19 cellular contexts compared by ENCODE assay signal in the genomic region with DNA sequence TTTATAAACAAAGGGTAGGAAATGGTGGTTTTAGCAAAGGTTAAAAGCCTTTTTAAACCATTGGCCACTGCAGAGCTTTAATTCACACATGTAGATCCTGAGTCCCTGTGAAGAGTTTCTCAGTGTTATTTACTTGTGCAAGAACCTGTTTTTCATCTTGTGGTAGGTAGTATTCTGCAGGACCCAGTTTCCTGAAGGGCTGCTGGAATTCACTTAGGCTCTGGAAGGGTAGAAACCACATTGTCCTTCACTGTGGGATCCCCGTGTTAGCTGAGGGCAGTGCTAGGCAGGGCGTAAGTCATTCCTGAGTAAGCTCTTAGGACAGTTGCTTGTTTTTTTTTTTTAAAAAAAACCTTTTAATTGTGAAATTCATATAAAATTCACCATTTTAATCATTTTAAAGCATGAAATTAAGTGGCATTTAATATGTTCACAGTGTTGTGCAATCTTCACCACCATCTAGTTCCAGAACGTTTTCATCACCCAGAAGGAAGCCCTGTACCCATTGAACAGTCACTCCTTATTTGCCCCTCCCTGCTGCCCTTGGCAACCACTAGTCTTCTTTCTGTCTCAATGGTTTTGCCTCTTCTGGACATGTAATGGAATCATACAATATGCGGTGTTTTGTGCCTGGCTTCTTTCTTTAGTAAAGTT.
DNase-seq lines count a peak whose midpoint lies in the region; ATAC-seq and TF ChIP-seq lines count a peak whose summit lies in the region.
"Had no signal": no experiment of that assay in that cellular context is flagged by ENCODE, and none has a peak within 500 bp of the region (broad histone marks: within the 10 kb centered on the region; RNA-seq: fewer than 3 reads in every experiment).

No MANE protein-coding gene starts in this region.

- no peak overlapping the region for H2AFZ ChIP-seq in H9 (ENCODE audit: low read length)

- no peaks in the 10 kb centered on the region for H3K79me1 ChIP-seq in H9 (ENCODE audit: insufficient read depth, low read depth, low read length, poor library complexity, severe bottlenecking)

- no peak overlapping the region for H4K91ac ChIP-seq in H9 (ENCODE audit: insufficient read length, low read depth, low read length)

- intact Hi-C loops in prostate gland (cut with DNase I) = no loop called here

- no peaks in the 10 kb centered on the region for H3K27me3 ChIP-seq in H9 (ENCODE audit: insufficient read depth, low read length)
- H3K27me3 ChIP-seq in prostate gland (replicated peaks; ENCODE audit: insufficient read depth) = no peaks in the 10 kb centered on the region
- H3K27me3 ChIP-seq: foreskin keratinocyte, uterus had no signal

- no peak overlapping the region for H3K4me3 ChIP-seq in NB4 (ENCODE audit: low read depth, low read length)
- H3K4me3 ChIP-seq in prostate gland = no peak overlapping the region
- H3K4me3 ChIP-seq: uterus had no signal

- H3K4me1 ChIP-seq in H9 (ENCODE audit: insufficient read depth, low read length) (peaks cover 30% of the 10 kb centered on the region; the same call in 1 of the 2 replicates), prostate gland (replicated peaks) (peaks cover 15% of the 10 kb centered on the region)

- H2BK5ac ChIP-seq in H9 (ENCODE audit: insufficient read length, low read length) = no peak overlapping the region

- H3T11ph ChIP-seq in H9 (ENCODE audit: low read length) = no peak overlapping the region

- H3K23ac ChIP-seq in H9 (ENCODE audit: insufficient read length, low read depth, low read length) = no peak overlapping the region

- H3K4me1 Mint-ChIP-seq in H9 (peaks cover 68 to 73% of the 10 kb centered on the region in 2 experiments), nephron progenitor cell (peaks cover 77% of the 10 kb centered on the region)

- no peak overlapping the region for H4K8ac ChIP-seq in H9 (replicated peaks; ENCODE audit: insufficient read length, low read depth, low read length)

- H3K9me3 Mint-ChIP-seq in H9 = peaks cover 5 to 9% of the 10 kb centered on the region in 2 experiments; a peak in 3 of 5 replicates
- peaks cover 19% of the 10 kb centered on the region for H3K9me3 Mint-ChIP-seq in nephron progenitor cell

- H3K4ac ChIP-seq in H9 (ENCODE audit: low read depth, low read length) = no peak overlapping the region

- no peak for TF ChIP-seq CTCF in H9 (conservative IDR thresholded peaks at IDR 0.05)
- TF ChIP-seq CTCF in NB4 (IDR thresholded peaks at IDR 0.05; ENCODE audit: low read depth, low read length) = no peak
- TF ChIP-seq CTCF in nephron progenitor cell (IDR thresholded peaks at IDR 0.05) = no peak
- TF ChIP-seq CTCF in prostate gland (IDR thresholded peaks at IDR 0.05) = no peak

- H3K36me3 Mint-ChIP-seq in H9 (ENCODE audit: insufficient read depth in 1 of 3, low read depth in 3 of 3) = peaks cover 16 to 30% (median 25%) of the 10 kb centered on the region in 3 experiments
- H3K36me3 Mint-ChIP-seq in nephron progenitor cell (ENCODE audit: low read depth) = peaks cover 45% of the 10 kb centered on the region

- H3K27me3 Mint-ChIP-seq in H9 (ENCODE audit: low read depth) (no peaks in the 10 kb centered on the region), nephron progenitor cell (ENCODE audit: low read depth, poor library complexity) (no peaks in the 10 kb centered on the region)

- H3K27ac ChIP-seq in H9 (ENCODE audit: insufficient read length, low read depth, low read length) (no peak overlapping the region), prostate gland (no peak overlapping the region)
- H3K27ac ChIP-seq: C4-2B, foreskin keratinocyte, KMS-11, uterus had no signal

- no peaks in the 10 kb centered on the region for H3K9me3 ChIP-seq in H9 (ENCODE audit: control insufficient read depth, low read depth, low read length)
- H3K9me3 ChIP-seq in prostate gland = no peaks in the 10 kb centered on the region
- H3K9me3 ChIP-seq: uterus had no signal

- ATAC-seq in GM18867 (IDR thresholded peaks at IDR 0.05; ENCODE audit: unreplicated experiment) (no peak), HG02571 (IDR thresholded peaks at IDR 0.05; ENCODE audit: unreplicated experiment) (no peak), HG03565 (IDR thresholded peaks at IDR 0.05; ENCODE audit: unreplicated experiment) (no peak)

- H3K4me3 Mint-ChIP-seq in H9 (no peak overlapping the region), nephron progenitor cell (no peak overlapping the region)
- H3K4me3 Mint-ChIP-seq: T-helper 2 cell treated with Interferon-gamma antibody and Interleukin-4, amounts not matched to agents 5 μg/mL and 100 μg/mL, for 36 hours had no signal

- H3K79me2 ChIP-seq in H9 (ENCODE audit: insufficient read depth, low read length) = peaks cover 2% of the 10 kb centered on the region; the same call in 1 of the 2 replicates

- H2BK120ac ChIP-seq in H9 (ENCODE audit: low read depth, low read length, poor library complexity, severe bottlenecking) = no peak overlapping the region

- H2BK12ac ChIP-seq in H9 (ENCODE audit: insufficient read length, low read depth, low read length) = no peak overlapping the region

- no peak overlapping the region for H3K9ac ChIP-seq in H9 (ENCODE audit: extremely low read depth, insufficient read length, low read length)
- H3K9ac ChIP-seq: KMS-11 had no signal

- H2AK5ac ChIP-seq in H9 (ENCODE audit: insufficient read length, low read length) = no peak overlapping the region

- H3K4me2 ChIP-seq in H9 (ENCODE audit: insufficient read depth, insufficient read length, low read length) = no peak overlapping the region
- H3K4me2 ChIP-seq: KMS-11 had no signal

- H3K27ac Mint-ChIP-seq in H9 (peak overlapping the region in 2 of 3 experiments; percentile 72 to 89; a peak in 5 of 7 replicates), nephron progenitor cell (peak overlapping the region; percentile 96)
- H3K27ac Mint-ChIP-seq: T-helper 2 cell treated with Interferon-gamma antibody and Interleukin-4, amounts not matched to agents 5 μg/mL and 100 μg/mL, for 36 hours had no signal

- no peaks in the 10 kb centered on the region for H3K23me2 ChIP-seq in H9 (ENCODE audit: insufficient read length, low read depth, low read length, poor library complexity, severe bottlenecking)

- no peak overlapping the region for H3K56ac ChIP-seq in H9 (ENCODE audit: insufficient read length, low read depth, low read length)

- no peak overlapping the region for H2BK15ac ChIP-seq in H9 (ENCODE audit: low read depth, low read length)

- DNase-seq in H9 = no peak
- DNase-seq in NB4 (ENCODE audit: low read depth) = peak; percentile 55
- DNase-seq in fibroblast of gingiva (ENCODE audit: low read depth) = peak; percentile 73
- no peak for DNase-seq in nephron progenitor cell
- DNase-seq in prostate gland (ENCODE audit: low spot score) = no peak
- DNase-seq: activated CD4-positive, alpha-beta T cell treated with anti-CD3 and anti-CD28 coated beads, Interleukin-2, amount 50 U/mL, for 1 hour; activated T-cell treated with anti-CD3 and anti-CD28 coated beads, Interleukin-2, amount 50 U/mL, for 48 hours; DND-41; NCI-H2081; NCI-H748 treated with DMSO at 0.1 percent for 48 hours; stimulated activated CD4-positive, alpha-beta T cell treated with anti-CD3 and anti-CD28 coated beads, Interleukin-2, amount 100 ng/mL, for 48 hours; uterus had no signal

- H4K5ac ChIP-seq in H9 (ENCODE audit: insufficient read length, low read depth, low read length) = no peak overlapping the region

- peaks cover 3% of the 10 kb centered on the region for H4K20me1 ChIP-seq in H9 (ENCODE audit: control insufficient read depth, insufficient read depth, insufficient read length)

- TF ChIP-seq POLR2A in NB4 (IDR thresholded peaks at IDR 0.05; ENCODE audit: extremely low read depth, insufficient read length) = no peak
- no peak for TF ChIP-seq POLR2A in prostate gland (IDR thresholded peaks at IDR 0.05)

- no peaks in the 10 kb centered on the region for H3K36me3 ChIP-seq in prostate gland
- H3K36me3 ChIP-seq: uterus had no signal

- no peak overlapping the region for H3K18ac ChIP-seq in H9 (ENCODE audit: insufficient read length, low read depth, low read length)

- H2BK20ac ChIP-seq in H9 (ENCODE audit: low read depth, low read length, poor library complexity, severe bottlenecking) = no peak overlapping the region

- no peak overlapping the region for H3K14ac ChIP-seq in H9 (ENCODE audit: insufficient read depth, low read length)

- WGBS in H9 (ENCODE audit: extremely low coverage, insufficient read length, low lambda C conversion rate) = no CpG with 5 or more reads among the region's 4 CpGs
- WGBS in prostate gland = 58% methylated on average over 4 of the region's 4 CpGs

Comparison
In these comparisons a context has a peak if more than half of its experiments do, and no peak if none do; other contexts are left out.
1. DNase-seq: peak in NB4 (single experiment) and fibroblast of gingiva (single experiment); none in H9 (single experiment), nephron progenitor cell (single experiment) and prostate gland (single experiment).